In the genomic region with DNA sequence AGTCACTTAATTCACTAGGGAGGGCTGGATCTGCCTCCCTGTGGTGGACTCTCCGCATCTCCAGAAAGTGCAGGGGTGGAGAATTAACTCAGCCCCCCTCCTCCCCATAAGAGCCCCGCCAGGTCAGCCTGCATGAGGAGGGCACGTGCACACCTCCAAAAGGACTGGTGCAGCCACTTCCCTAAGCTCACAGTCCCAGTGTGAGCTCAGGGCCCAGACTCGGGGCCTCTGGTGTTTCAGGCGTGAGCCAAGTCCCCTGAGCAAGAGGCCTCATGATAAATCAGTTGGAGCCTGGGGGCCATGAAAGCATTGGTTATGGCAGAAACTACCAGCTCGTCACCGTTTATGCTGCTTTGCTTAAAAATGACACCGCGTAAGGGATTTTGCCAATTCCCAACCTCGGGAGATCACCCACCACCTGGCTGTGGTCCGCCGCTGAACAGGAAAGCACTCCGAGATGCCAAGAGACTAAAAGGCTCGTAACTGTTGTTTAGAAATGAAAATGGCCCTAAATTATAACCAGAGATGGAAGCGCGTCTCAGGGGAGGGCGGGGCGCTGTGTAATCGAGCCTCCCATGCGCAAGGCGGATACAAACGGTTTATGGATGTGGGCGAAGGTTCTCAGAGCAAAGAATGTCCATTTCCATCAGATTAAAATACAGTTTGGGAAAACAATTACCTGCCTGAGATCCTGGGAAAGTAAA, we compare ENCODE assay signal across 8 cellular contexts.
DNase-seq lines count a peak whose midpoint lies in the region; ATAC-seq, FAIRE-seq and TF ChIP-seq lines count a peak whose summit lies in the region.
"Had no signal": no experiment of that assay in that cellular context is flagged by ENCODE, and none has a peak within 500 bp of the region (broad histone marks: within the 10 kb centered on the region; RNA-seq: fewer than 3 reads in every experiment).

No MANE protein-coding gene starts in this region.

- 50% methylated on average over 22 of the region's 23 CpGs for WGBS in suprapubic skin

- peak overlapping the region; percentile 38 to 83 for H3K27ac ChIP-seq in kidney (ENCODE audit: low read depth in 2 of 2, low read length in 2 of 2)
- peak overlapping the region; percentile 67 for H3K27ac ChIP-seq in suprapubic skin
- H3K27ac ChIP-seq in ascending aorta: peak overlapping the region in 1 of 2 donors; percentile 0

- no peaks in the 10 kb centered on the region for H3K9me3 Mint-ChIP-seq in activated T-helper 17 cell treated with anti-CD3 and anti-CD28 coated beads, Interleukin-2, amount 50 U/mL, for 72 hours

- no peak for FAIRE-seq in kidney (lab: Jason Lieb, UNC)

- H3K36me3 Mint-ChIP-seq in activated T-helper 17 cell treated with anti-CD3 and anti-CD28 coated beads, Interleukin-2, amount 50 U/mL, for 72 hours (ENCODE audit: low read depth): peaks cover 87% of the 10 kb centered on the region

- ATAC-seq in activated T-helper 17 cell treated with anti-CD3 and anti-CD28 coated beads, Interleukin-2, amount 50 U/mL, for 72 hours (replicated peaks): no peak

- CTCF ChIA-PET in GM10248 (lab: Yijun Ruan, JAX): interaction anchor here (1.5 kb wide), 2 partner anchors 8 to 145 kb away, joined by 3 to 4 read pairs; no protein-coding TSS in a partner anchor

- H3K9ac ChIP-seq in kidney (ENCODE audit: low read length in 2 of 2): no peak overlapping the region

- H3K27me3 Mint-ChIP-seq in activated T-helper 17 cell treated with anti-CD3 and anti-CD28 coated beads, Interleukin-2, amount 50 U/mL, for 72 hours: no peaks in the 10 kb centered on the region

- peak; percentile 89 for DNase-seq in NB4 (ENCODE audit: low read depth)
- DNase-seq in kidney: no peak
- no peak for DNase-seq in suprapubic skin (ENCODE audit: low spot score in 2 of 2)
- DNase-seq in GM10248 (ENCODE audit: extremely low spot score): no peak
- no peak for DNase-seq in cerebellar nuclear complex (lab: John Stamatoyannopoulos, UW)
- no peak for DNase-seq in ascending aorta (ENCODE audit: low spot score in 2 of 2)
- DNase-seq: NCI-H774 had no signal

- POLR2A ChIA-PET in GM10248 (lab: Yijun Ruan, JAX): no interaction called here

- peak overlapping the region; percentile 76 for H3K27ac Mint-ChIP-seq in activated T-helper 17 cell treated with anti-CD3 and anti-CD28 coated beads, Interleukin-2, amount 50 U/mL, for 72 hours

- no peaks in the 10 kb centered on the region for H3K27me3 ChIP-seq in suprapubic skin
- H3K27me3 ChIP-seq in ascending aorta: no peaks in the 10 kb centered on the region

- peak overlapping the region; percentile 64 for H3K4me3 ChIP-seq in NB4 (ENCODE audit: low read depth, low read length)
- peak overlapping the region in 1 of 2 donors; percentile 26 for H3K4me3 ChIP-seq in kidney (ENCODE audit: low read length in 2 of 2)
- H3K4me3 ChIP-seq in suprapubic skin: peak overlapping the region; percentile 32
- no peak overlapping the region for H3K4me3 ChIP-seq in ascending aorta

- intact Hi-C loops in kidney (cut with DNase I) (no loop called here), ascending aorta (cut with DNase I) (loop anchor here (2.0 kb wide), 1 partner anchor 17 kb away; no protein-coding TSS in a partner anchor)

- H3K36me3 ChIP-seq in kidney (ENCODE audit: control insufficient read depth in 1 of 2, insufficient read depth in 2 of 2, low read length in 2 of 2) (no peaks in the 10 kb centered on the region), suprapubic skin (no peaks in the 10 kb centered on the region), ascending aorta (no peaks in the 10 kb centered on the region)

- peaks cover 9 to 12% of the 10 kb centered on the region in 2 donors for H3K4me1 ChIP-seq in kidney (ENCODE audit: control insufficient read depth in 1 of 2, insufficient read depth in 1 of 2, low read depth in 1 of 2, low read length in 2 of 2)
- peaks cover 45% of the 10 kb centered on the region for H3K4me1 ChIP-seq in suprapubic skin
- H3K4me1 ChIP-seq in ascending aorta: peaks cover 0 to 40% of the 10 kb centered on the region in 2 donors

- H3K9me3 ChIP-seq in kidney (ENCODE audit: control insufficient read depth in 1 of 2, low read length in 2 of 2) (no peaks in the 10 kb centered on the region), suprapubic skin (no peaks in the 10 kb centered on the region), ascending aorta (no peaks in the 10 kb centered on the region)

- no peak for TF ChIP-seq CTCF in NB4 (IDR thresholded peaks at IDR 0.05; ENCODE audit: low read depth, low read length)
- TF ChIP-seq CTCF in kidney (IDR thresholded peaks at IDR 0.05; ENCODE audit: borderline replicate concordance, extremely low read depth, insufficient read depth): no peak
- TF ChIP-seq CTCF in suprapubic skin (IDR thresholded peaks at IDR 0.05): no peak
- no peak for TF ChIP-seq CTCF in GM10248 (IDR thresholded peaks at IDR 0.05; ENCODE audit: control extremely low read depth, extremely low read depth, low read depth, missing control alignments)
- no peak for TF ChIP-seq CTCF in ascending aorta (IDR thresholded peaks at IDR 0.05)

- peak overlapping the region; percentile 21 for H3K4me3 Mint-ChIP-seq in activated T-helper 17 cell treated with anti-CD3 and anti-CD28 coated beads, Interleukin-2, amount 50 U/mL, for 72 hours

- no peak for TF ChIP-seq EP300 in suprapubic skin (IDR thresholded peaks at IDR 0.05)

- peaks cover 56% of the 10 kb centered on the region for H3K4me1 Mint-ChIP-seq in activated T-helper 17 cell treated with anti-CD3 and anti-CD28 coated beads, Interleukin-2, amount 50 U/mL, for 72 hours

- TF ChIP-seq POLR2A in NB4 (IDR thresholded peaks at IDR 0.05; ENCODE audit: extremely low read depth, insufficient read length) (peak; percentile 13), suprapubic skin (IDR thresholded peaks at IDR 0.05) (no peak)

Comparison
In these comparisons a context has a peak if more than half of its experiments do, and no peak if none do; other contexts are left out.
1. H3K4me3 ChIP-seq: peak in NB4 (single experiment) and suprapubic skin (single experiment); none in ascending aorta (0 of 2).